Comparison of ENCODE assay signal across 8 cellular contexts in genomic region chr14:69242311-69243224, GRCh38. TPM values are rescaled to one million over a fixed set of nuclear protein-coding genes. Genes with fewer than 3 reads are reported as not detected.
DNase-seq lines count a peak whose midpoint lies in the region; ATAC-seq and TF ChIP-seq lines count a peak whose summit lies in the region.

No MANE protein-coding gene starts in this region.

- peaks cover 1% of the 10 kb centered on the region for H3K36me3 ChIP-seq in kidney epithelial cell (ENCODE audit: control insufficient read depth, insufficient read depth, low read length)

- H3K27me3 ChIP-seq in kidney epithelial cell (ENCODE audit: control insufficient read depth, insufficient read depth, low read length): no peaks in the 10 kb centered on the region

- ATAC-seq in GM18858 (IDR thresholded peaks at IDR 0.05; ENCODE audit: unreplicated experiment): no peak

- no peak overlapping the region for H3K4me3 ChIP-seq in kidney epithelial cell (ENCODE audit: low read depth, low read length)

- DNase-seq in NCI-H2029 treated with DMSO at 0.1 percent for 48 hours (lab: John Stamatoyannopoulos, UW): peak; percentile 5
- no peak for DNase-seq in NCI-H2029 (lab: John Stamatoyannopoulos, UW)
- DNase-seq in NCI-H1092 (lab: John Stamatoyannopoulos, UW): peak; percentile 55
- DNase-seq in T follicular helper cell (ENCODE audit: low read depth): peak; percentile 42
- peak; percentile 47 for DNase-seq in central memory CD4-positive, alpha-beta T cell
- no peak for DNase-seq in kidney epithelial cell (ENCODE audit: low read depth)
- peak; percentile 32 for DNase-seq in stimulated activated CD4-positive, alpha-beta T cell treated with anti-CD3 and anti-CD28 coated beads, Interleukin-2, amount 100 ng/mL, for 4 hours (ENCODE audit: low read depth)

- TF ChIP-seq CTCF in kidney epithelial cell (IDR thresholded peaks at IDR 0.05; ENCODE audit: insufficient read depth, low read length, poor library complexity, severe bottlenecking): peak; percentile 63

RNA-seq across cellular contexts. Expression of gene GALNT16, which starts 17.4 kb away (rescaled TPM):
- 0.33 and 3.4 TPM in 2 replicates for total RNA-seq in kidney epithelial cell

RNA-seq across cellular contexts. Expression of gene EXD2, which starts 51.3 kb away (rescaled TPM):
- 27.9 and 34.2 TPM in 2 replicates for total RNA-seq in kidney epithelial cell

Comparison
In these comparisons a context has a peak if more than half of its experiments do, and no peak if none do; other contexts are left out.
1. DNase-seq: peak in NCI-H2029 treated with DMSO at 0.1 percent for 48 hours (single experiment), NCI-H1092 (single experiment), T follicular helper cell (single experiment), central memory CD4-positive, alpha-beta T cell (single experiment) and stimulated activated CD4-positive, alpha-beta T cell treated with anti-CD3 and anti-CD28 coated beads, Interleukin-2, amount 100 ng/mL, for 4 hours (single experiment); none in NCI-H2029 (single experiment) and kidney epithelial cell (single experiment).